Comparison of ENCODE assay signal across 1 cellular context in genomic region chr7:7720750-7721621, GRCh38.
TF ChIP-seq lines count a peak whose summit lies in the region.

No MANE protein-coding gene starts in this region.

TF ChIP-seq in HEK293, 187 proteins besides CTCF, POLR2A, EP300 and RAD21 (continued from another document):
- TF ChIP-seq, protein P1, sequence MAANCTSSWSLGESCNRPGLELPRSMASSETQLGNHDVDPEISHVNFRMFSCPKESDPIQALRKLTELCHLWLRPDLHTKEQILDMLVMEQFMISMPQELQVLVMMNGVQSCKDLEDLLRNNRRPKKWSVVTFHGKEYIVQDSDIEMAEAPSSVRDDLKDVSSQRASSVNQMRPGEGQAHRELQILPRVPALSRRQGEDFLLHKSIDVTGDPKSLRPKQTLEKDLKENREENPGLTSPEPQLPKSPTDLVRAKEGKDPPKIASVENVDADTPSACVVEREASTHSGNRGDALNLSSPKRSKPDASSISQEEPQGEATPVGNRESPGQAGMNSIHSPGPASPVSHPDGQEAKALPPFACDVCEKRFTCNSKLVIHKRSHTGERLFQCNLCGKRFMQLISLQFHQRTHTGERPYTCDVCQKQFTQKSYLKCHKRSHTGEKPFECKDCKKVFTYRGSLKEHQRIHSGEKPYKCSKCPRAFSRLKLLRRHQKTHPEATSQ (tag by site-specific recombination; IDR thresholded peaks at IDR 0.05) = no peak
- no peak for TF ChIP-seq ZNF561 (tag by site-specific recombination; IDR thresholded peaks at IDR 0.05; ENCODE audit: borderline replicate concordance)
- no peak for TF ChIP-seq ZNF48 (tag by site-specific recombination; IDR thresholded peaks at IDR 0.05)
- peak; percentile 84 for TF ChIP-seq ZFP69B (tag by site-specific recombination; IDR thresholded peaks at IDR 0.05)
- TF ChIP-seq KLF17 (tag by site-specific recombination; IDR thresholded peaks at IDR 0.05) = no peak
- TF ChIP-seq ZNF692 (tag by site-specific recombination; IDR thresholded peaks at IDR 0.05) = peak; percentile 88
